In genomic region chr16:85569615-85570212, GRCh38 we compare ENCODE assay signal across 8 cellular contexts. TPM values are rescaled to one million over a fixed set of nuclear protein-coding genes. Genes with fewer than 3 reads are reported as not detected.
DNase-seq lines count a peak whose midpoint lies in the region; ATAC-seq, FAIRE-seq and TF ChIP-seq lines count a peak whose summit lies in the region.

No MANE protein-coding gene starts in this region.

- no peaks in the 10 kb centered on the region for H3K36me3 ChIP-seq in PC-9 (ENCODE audit: low read depth)

- POLR2A ChIA-PET in PC-9 (lab: Charles Lee; ENCODE audit: unreplicated experiment): no interaction called here

- DNase-seq in ELF-1 (ENCODE audit: low read depth, low spot score): peak; percentile 85
- DNase-seq in PC-9: peak in 1 of 2 experiments; percentile 22
- DNase-seq in T47D (ENCODE audit: low read depth in 1 of 2, low spot score in 1 of 2): peak; percentile 86 to 92
- DNase-seq in renal cortical epithelial cell (ENCODE audit: low read depth): peak; percentile 80
- DNase-seq in HTR-8/SVneo (ENCODE audit: insufficient read length, low spot score): no peak
- no peak for DNase-seq in foreskin keratinocyte

- H3K27ac ChIP-seq in PC-9 (peak overlapping the region; percentile 34; the same call in 1 of the 2 replicates), foreskin keratinocyte (no peak overlapping the region)

- H3K9me2 ChIP-seq in PC-9 (ENCODE audit: insufficient read depth): no peaks in the 10 kb centered on the region

- in situ Hi-C loops in T47D (cut with HindIII; ENCODE audit: low pct_unique_long_range_greater_than_20kb, low sequenced_read_pairs): no loop called here

- peaks cover 86% of the 10 kb centered on the region for H4K20me1 ChIP-seq in PC-9 (ENCODE audit: insufficient read depth)

- H3K9me3 ChIP-seq in PC-9 (ENCODE audit: insufficient read depth, low read depth): no peaks in the 10 kb centered on the region

- TF ChIP-seq CTCF in PC-9 (conservative IDR thresholded peaks at IDR 0.05) (no peak), foreskin keratinocyte (conservative IDR thresholded peaks at IDR 0.05) (no peak)

- intact Hi-C loops in PC-9 (cut with micrococcal nuclease; ENCODE audit: unreplicated experiment): no loop called here

- H3F3A ChIP-seq in PC-9 (ENCODE audit: insufficient read depth, low read depth): peaks cover 41% of the 10 kb centered on the region

- no peak overlapping the region for H3K4me3 ChIP-seq in PC-9

- H3K4me2 ChIP-seq in PC-9: peak overlapping the region; percentile 59

- CTCF ChIA-PET in PC-9 (lab: Charles Lee): no interaction called here

- no peak for FAIRE-seq in HTR-8/SVneo (lab: Jason Lieb, UNC)

- ATAC-seq in GM19467 (IDR thresholded peaks at IDR 0.05; ENCODE audit: unreplicated experiment) (peak; percentile 36), HG03520 (IDR thresholded peaks at IDR 0.05; ENCODE audit: unreplicated experiment) (peak; percentile 65), foreskin keratinocyte (no peak)

- peaks cover 28% of the 10 kb centered on the region for H3K4me1 ChIP-seq in PC-9 (replicated peaks; ENCODE audit: insufficient read depth)
- H3K4me1 ChIP-seq in foreskin keratinocyte: no peaks in the 10 kb centered on the region

- peaks cover 89% of the 10 kb centered on the region for H3K79me2 ChIP-seq in PC-9 (ENCODE audit: low read depth)

- no TSS peak for BruUV-seq in PC-9 (replicated peaks; lab: Mats Ljungman, UMichigan)

- no peaks in the 10 kb centered on the region for H3K27me3 ChIP-seq in PC-9 (ENCODE audit: insufficient read depth, low read depth)
- peaks cover 16% of the 10 kb centered on the region for H3K27me3 ChIP-seq in foreskin keratinocyte

- H2AFZ ChIP-seq in PC-9: no peak overlapping the region

RNA-seq across cellular contexts. Expression of gene GSE1, which starts 43.4 kb away (rescaled TPM):
- total RNA-seq in PC-9 (2021) (60.0 and 83.5 TPM in 2 replicates), renal cortical epithelial cell (9.6 and 44.6 TPM in 2 replicates), foreskin keratinocyte (5.9 and 8.2 TPM in 2 replicates)
- polyA plus RNA-seq in foreskin keratinocyte: 1.9 and 2.1 TPM in 2 replicates

Comparison
In these comparisons a context has a peak if more than half of its experiments do, and no peak if none do; other contexts are left out.
1. DNase-seq: peak in ELF-1 (single experiment), T47D (2 of 2) and renal cortical epithelial cell (single experiment); none in HTR-8/SVneo (single experiment) and foreskin keratinocyte (0 of 2).